27 cellular contexts compared by ENCODE assay signal in genomic region chr1:106584127-106584526, GRCh38.
"Had no signal": no experiment of that assay in that cellular context is flagged by ENCODE, and none has a peak within 500 bp of the region (broad histone marks: within the 10 kb centered on the region; RNA-seq: fewer than 3 reads in every experiment).

No MANE protein-coding gene starts in this region.

- H3K9me3 ChIP-seq: adrenal gland had no signal

- ATAC-seq: activated CD4-positive, alpha-beta T cell treated with anti-CD3 and anti-CD28 coated beads for 36 hours; activated CD8-positive, alpha-beta T cell treated with anti-CD3 and anti-CD28 coated beads for 36 hours; activated T-cell treated with anti-CD3 and anti-CD28 coated beads, Interleukin-2, amount 50 U/mL, for 72 hours; T-cell had no signal

- H3K27me3 ChIP-seq: adrenal gland, Peyer's patch, SJSA1 had no signal

- DNase-seq: activated CD4-positive, alpha-beta T cell treated with anti-CD3 and anti-CD28 coated beads for 36 hours; activated CD8-positive, alpha-beta memory T cell treated with anti-CD3 and anti-CD28 coated beads, Interleukin-2, amount 50 U/mL, for 4 hours; activated CD8-positive, alpha-beta T cell treated with anti-CD3 and anti-CD28 coated beads for 36 hours; activated gamma-delta T cell treated with Interleukin-2 at 50 U/mL for 16 hours; activated naive CD4-positive, alpha-beta T cell treated with anti-CD3 and anti-CD28 coated beads, Interleukin-2, amount 10 ng/mL, durations not matched to agents 7 days and 5 days; activated naive CD8-positive, alpha-beta T cell treated with anti-CD3 and anti-CD28 coated beads for 36 hours; activated T-cell treated with anti-CD3 and anti-CD28 coated beads, Interleukin-2, amount 50 U/mL, for 72 hours; adrenal gland; anterior cingulate cortex; Karpas-422; MM.1S; NCI-H1105; NCI-H1436; NCI-H187; NCI-H2081; NCI-H446; NCI-H524; Right ventricle myocardium superior; T-cell; T-helper 2 cell; WERI-Rb-1 had no signal

- H3K4me1 ChIP-seq: adrenal gland, Peyer's patch, SJSA1 had no signal

- H3K27ac Mint-ChIP-seq: activated CD4-positive, alpha-beta T cell treated with anti-CD3 and anti-CD28 coated beads for 36 hours; activated CD8-positive, alpha-beta T cell treated with anti-CD3 and anti-CD28 coated beads for 36 hours; activated naive CD4-positive, alpha-beta T cell treated with anti-CD3 and anti-CD28 coated beads, Interleukin-2, amount 10 ng/mL, durations not matched to agents 7 days and 5 days; activated naive CD8-positive, alpha-beta T cell treated with anti-CD3 and anti-CD28 coated beads for 36 hours; activated T-cell treated with anti-CD3 and anti-CD28 coated beads, Interleukin-2, amount 50 U/mL, for 72 hours; activated T-helper 2 cell treated with anti-CD3 and anti-CD28 coated beads, Interferon-gamma antibody, Interleukin-2, Interleukin-4, amounts not matched to agents 10 μg/mL and 5 μg/mL and 100 μg/mL, durations not matched to agents 14 hours and 24 hours and 36 hours; brain; T-cell had no signal

- H3K27ac ChIP-seq: adrenal gland, Peyer's patch, RWPE1, SJSA1, WERI-Rb-1 had no signal

- H3K4me3 Mint-ChIP-seq: activated CD4-positive, alpha-beta T cell treated with anti-CD3 and anti-CD28 coated beads for 36 hours; activated CD8-positive, alpha-beta T cell treated with anti-CD3 and anti-CD28 coated beads for 36 hours; activated naive CD4-positive, alpha-beta T cell treated with anti-CD3 and anti-CD28 coated beads, Interleukin-2, amount 10 ng/mL, durations not matched to agents 7 days and 5 days; activated naive CD8-positive, alpha-beta T cell treated with anti-CD3 and anti-CD28 coated beads for 36 hours; activated T-cell treated with anti-CD3 and anti-CD28 coated beads, Interleukin-2, amount 50 U/mL, for 72 hours; brain; central memory CD8-positive, alpha-beta T cell; T-cell had no signal

- H3K36me3 Mint-ChIP-seq: activated naive CD4-positive, alpha-beta T cell treated with anti-CD3 and anti-CD28 coated beads, Interleukin-2, amount 10 ng/mL, durations not matched to agents 7 days and 5 days; activated naive CD8-positive, alpha-beta T cell treated with anti-CD3 and anti-CD28 coated beads for 36 hours; brain; T-cell had no signal

- H3K36me3 ChIP-seq: adrenal gland, Peyer's patch, SJSA1, WERI-Rb-1 had no signal

- H3K4me1 Mint-ChIP-seq: activated CD4-positive, alpha-beta T cell treated with anti-CD3 and anti-CD28 coated beads for 36 hours; activated naive CD4-positive, alpha-beta T cell treated with anti-CD3 and anti-CD28 coated beads, Interleukin-2, amount 10 ng/mL, durations not matched to agents 7 days and 5 days; activated naive CD8-positive, alpha-beta T cell treated with anti-CD3 and anti-CD28 coated beads for 36 hours; brain; central memory CD8-positive, alpha-beta T cell; T-cell had no signal

- H3K27me3 Mint-ChIP-seq: activated CD4-positive, alpha-beta T cell treated with anti-CD3 and anti-CD28 coated beads for 36 hours; activated CD8-positive, alpha-beta T cell treated with anti-CD3 and anti-CD28 coated beads for 36 hours; activated naive CD4-positive, alpha-beta T cell treated with anti-CD3 and anti-CD28 coated beads, Interleukin-2, amount 10 ng/mL, durations not matched to agents 7 days and 5 days; activated naive CD8-positive, alpha-beta T cell treated with anti-CD3 and anti-CD28 coated beads for 36 hours; central memory CD8-positive, alpha-beta T cell; T-cell had no signal

- H3K4me3 ChIP-seq: Peyer's patch, SJSA1 had no signal
